Comparison of ENCODE assay signal across 17 cellular contexts in genomic region chr12:120972870-120973543, GRCh38. TPM values are rescaled to one million over a fixed set of nuclear protein-coding genes. Genes with fewer than 3 reads are reported as not detected.
DNase-seq lines count a peak whose midpoint lies in the region; ATAC-seq and TF ChIP-seq lines count a peak whose summit lies in the region.
"Had no signal": no experiment of that assay in that cellular context is flagged by ENCODE, and none has a peak within 500 bp of the region (broad histone marks: within the 10 kb centered on the region; RNA-seq: fewer than 3 reads in every experiment).

No MANE protein-coding gene starts in this region.

- no peaks in the 10 kb centered on the region for H3K27me3 Mint-ChIP-seq in endodermal cell (ENCODE audit: insufficient read depth)
- H3K27me3 Mint-ChIP-seq: activated CD4-positive, alpha-beta memory T cell treated with anti-CD3 and anti-CD28 coated beads, Interleukin-2, amount 10 ng/mL, durations not matched to agents 7 days and 5 days; dendritic cell treated with granulocyte-macrophage colony-stimulating factor and Interleukin-4, amounts not matched to agents 40 ng/mL and 50 ng/mL, for 4 days; T-cell had no signal

- H3K27ac ChIP-seq in endodermal cell (ENCODE audit: low read depth, low read length) (peak overlapping the region; percentile 91), uterus (no peak overlapping the region)
- H3K27ac ChIP-seq: tibial artery had no signal

- H3K27me3 ChIP-seq in endodermal cell (ENCODE audit: control insufficient read depth, insufficient read depth, low read length, poor library complexity, severe bottlenecking) (no peaks in the 10 kb centered on the region), uterus (no peaks in the 10 kb centered on the region), MG63 (no peaks in the 10 kb centered on the region)
- H3K27me3 ChIP-seq: BLaER1 treated with 17β-estradiol and CSF1 and Interleukin-3, amounts not matched to agents 10 nM and 100 nM; tibial artery had no signal

- peaks cover 4% of the 10 kb centered on the region for H3K4me1 ChIP-seq in endodermal cell (ENCODE audit: control insufficient read depth, insufficient read depth, low read length)
- H3K4me1 ChIP-seq in uterus, result no peaks in the 10 kb centered on the region

- H3K4me3 ChIP-seq in endodermal cell (ENCODE audit: low read length), result no peak overlapping the region
- no peak overlapping the region for H3K4me3 ChIP-seq in uterus
- H3K4me3 ChIP-seq in MG63, result no peak overlapping the region
- H3K4me3 ChIP-seq: BLaER1 treated with 17β-estradiol and CSF1 and Interleukin-3, amounts not matched to agents 10 nM and 100 nM; tibial artery had no signal

- no peak for TF ChIP-seq POLR2A in uterus (IDR thresholded peaks at IDR 0.05)

- intact Hi-C loops in posterior vena cava (cut with DNase I) (loop anchor here (5.0 to 10.0 kb wide), 2 partner anchors 328 to 391 kb away; partner anchors contain the start of genes CABP1 (in 2 of the 2) and POP5 (in 1 of the 2)), uterus (cut with DNase I; ENCODE audit: low total_unique reads) (no loop called here)

- H3K9me3 Mint-ChIP-seq in endodermal cell, result no peaks in the 10 kb centered on the region
- H3K9me3 Mint-ChIP-seq: activated CD4-positive, alpha-beta memory T cell treated with anti-CD3 and anti-CD28 coated beads, Interleukin-2, amount 10 ng/mL, durations not matched to agents 7 days and 5 days; activated naive CD4-positive, alpha-beta T cell treated with anti-CD3 and anti-CD28 coated beads, Interleukin-2, amount 10 ng/mL, durations not matched to agents 7 days and 5 days; dendritic cell treated with granulocyte-macrophage colony-stimulating factor and Interleukin-4, amounts not matched to agents 40 ng/mL and 50 ng/mL, for 4 days; T-cell had no signal

- peak overlapping the region; percentile 84 for H3K27ac Mint-ChIP-seq in endodermal cell
- H3K27ac Mint-ChIP-seq: activated CD4-positive, alpha-beta memory T cell treated with anti-CD3 and anti-CD28 coated beads, Interleukin-2, amount 10 ng/mL, durations not matched to agents 7 days and 5 days; activated naive CD4-positive, alpha-beta T cell treated with anti-CD3 and anti-CD28 coated beads, Interleukin-2, amount 10 ng/mL, durations not matched to agents 7 days and 5 days; dendritic cell treated with granulocyte-macrophage colony-stimulating factor and Interleukin-4, amounts not matched to agents 40 ng/mL and 50 ng/mL, for 4 days; T-cell had no signal

- peaks cover 19% of the 10 kb centered on the region for H3K4me1 Mint-ChIP-seq in endodermal cell

- H3K36me3 ChIP-seq in endodermal cell (ENCODE audit: control insufficient read depth, insufficient read depth, low read length) (no peaks in the 10 kb centered on the region), uterus (no peaks in the 10 kb centered on the region), MG63 (no peaks in the 10 kb centered on the region)
- H3K36me3 ChIP-seq: BLaER1 treated with 17β-estradiol and CSF1 and Interleukin-3, amounts not matched to agents 10 nM and 100 nM; tibial artery had no signal

- TF ChIP-seq CTCF in endodermal cell (conservative IDR thresholded peaks at IDR 0.05) (no peak), uterus (IDR thresholded peaks at IDR 0.05) (no peak)

- H3K9me3 ChIP-seq in endodermal cell (ENCODE audit: control insufficient read depth, low read length) (no peaks in the 10 kb centered on the region), uterus (no peaks in the 10 kb centered on the region), MG63 (no peaks in the 10 kb centered on the region)
- H3K9me3 ChIP-seq: BLaER1 treated with 17β-estradiol and CSF1 and Interleukin-3, amounts not matched to agents 10 nM and 100 nM; tibial artery had no signal

- peaks cover 17% of the 10 kb centered on the region for H3K36me3 Mint-ChIP-seq in endodermal cell (ENCODE audit: low read depth)
- H3K36me3 Mint-ChIP-seq: activated naive CD4-positive, alpha-beta T cell treated with anti-CD3 and anti-CD28 coated beads, Interleukin-2, amount 10 ng/mL, durations not matched to agents 7 days and 5 days; T-cell had no signal

- no peak overlapping the region for H3K9ac ChIP-seq in endodermal cell (ENCODE audit: extremely low read depth, low read length, poor library complexity, severe bottlenecking)
- H3K9ac ChIP-seq: BLaER1 treated with 17β-estradiol and CSF1 and Interleukin-3, amounts not matched to agents 10 nM and 100 nM had no signal

- 61 to 65% methylated on average over 8 to 10 of the region's 10 CpGs for WGBS in endodermal cell (ENCODE audit: insufficient coverage in 1 of 2, insufficient read length in 1 of 2), 2 experiments

- no peak overlapping the region for H3K4me3 Mint-ChIP-seq in endodermal cell
- H3K4me3 Mint-ChIP-seq: activated CD4-positive, alpha-beta memory T cell treated with anti-CD3 and anti-CD28 coated beads, Interleukin-2, amount 10 ng/mL, durations not matched to agents 7 days and 5 days; activated naive CD4-positive, alpha-beta T cell treated with anti-CD3 and anti-CD28 coated beads, Interleukin-2, amount 10 ng/mL, durations not matched to agents 7 days and 5 days; dendritic cell treated with granulocyte-macrophage colony-stimulating factor and Interleukin-4, amounts not matched to agents 40 ng/mL and 50 ng/mL, for 4 days; T-cell had no signal

- ATAC-seq in HG02798 (IDR thresholded peaks at IDR 0.05; ENCODE audit: poor library complexity, unreplicated experiment), result no peak
- ATAC-seq: T-cell had no signal

- DNase-seq in EH (ENCODE audit: low read depth), result peak; percentile 18
- DNase-seq in NCI-H2107 (lab: John Stamatoyannopoulos, UW), result peak; percentile 49
- DNase-seq in endodermal cell, result peak; percentile 91
- DNase-seq in myocyte (ENCODE audit: low read depth), result peak; percentile 77
- DNase-seq in posterior vena cava (ENCODE audit: low spot score), result no peak
- DNase-seq in uterus, result no peak
- DNase-seq in MG63, result no peak
- DNase-seq: activated CD4-positive, alpha-beta memory T cell treated with anti-CD3 and anti-CD28 coated beads, Interleukin-2, amount 10 ng/mL, durations not matched to agents 7 days and 5 days; activated naive CD4-positive, alpha-beta T cell treated with anti-CD3 and anti-CD28 coated beads, Interleukin-2, amount 10 ng/mL, durations not matched to agents 7 days and 5 days; HCEC 1CT; T-cell; tibial artery had no signal

RNA-seq across cellular contexts. Expression of gene HNF1A, which starts 5.3 kb away (rescaled TPM):
- total RNA-seq in endodermal cell, result under 1 TPM; 0.24 to 0.42 TPM
- 0.21 TPM for polyA plus RNA-seq in endodermal cell (2013, experiment 1 of 2)
- 0.12 TPM for polyA plus RNA-seq in endodermal cell (2013, experiment 2 of 2)
- total RNA-seq in myocyte, result not detected in 2 replicates
- polyA plus RNA-seq in myocyte (2012), result not detected
- not detected for total RNA-seq in posterior vena cava
- 10 to 100 TPM in 1 of 4 donors, not detected in 3; 11.8 TPM for total RNA-seq in uterus
- not detected in 2 replicates for total RNA-seq in MG63 (2014; rRNA removed; shearing (Covaris generic); ENCODE audit: low replicate concordance)
- total RNA-seq: activated CD4-positive, alpha-beta memory T cell treated with anti-CD3 and anti-CD28 coated beads, Interleukin-2, amount 10 ng/mL, durations not matched to agents 7 days and 5 days; frontal cortex; mononuclear cell; T-cell had no signal

RNA-seq across cellular contexts. Expression of gene C12orf43, which starts 43.3 kb away (rescaled TPM):
- 10 to 100 TPM; 21.4 to 26.8 TPM for total RNA-seq in endodermal cell
- polyA plus RNA-seq in endodermal cell (2013, experiment 1 of 2), result 16.8 TPM
- 16.8 TPM for polyA plus RNA-seq in endodermal cell (2013, experiment 2 of 2)
- total RNA-seq in myocyte, result 7.2 and 9.8 TPM in 2 replicates
- 12.0 TPM for polyA plus RNA-seq in myocyte (2012)
- total RNA-seq in posterior vena cava, result 10 to 100 TPM; 13.7 to 15.7 TPM
- 10 to 100 TPM; 12.2 to 23.5 (median 19.0) TPM for total RNA-seq in uterus
- total RNA-seq in MG63 (2014; rRNA removed; shearing (Covaris generic); ENCODE audit: low replicate concordance), result 14.9 and 20.7 TPM in 2 replicates

Comparison
In these comparisons a context has a peak if more than half of its experiments do, and no peak if none do; other contexts are left out.
1. DNase-seq: peak in EH (single experiment), NCI-H2107 (single experiment), endodermal cell (single experiment) and myocyte (single experiment); none in posterior vena cava (single experiment), uterus (0 of 2) and MG63 (single experiment).